1 cellular context compared by ENCODE assay signal in the genomic region with DNA sequence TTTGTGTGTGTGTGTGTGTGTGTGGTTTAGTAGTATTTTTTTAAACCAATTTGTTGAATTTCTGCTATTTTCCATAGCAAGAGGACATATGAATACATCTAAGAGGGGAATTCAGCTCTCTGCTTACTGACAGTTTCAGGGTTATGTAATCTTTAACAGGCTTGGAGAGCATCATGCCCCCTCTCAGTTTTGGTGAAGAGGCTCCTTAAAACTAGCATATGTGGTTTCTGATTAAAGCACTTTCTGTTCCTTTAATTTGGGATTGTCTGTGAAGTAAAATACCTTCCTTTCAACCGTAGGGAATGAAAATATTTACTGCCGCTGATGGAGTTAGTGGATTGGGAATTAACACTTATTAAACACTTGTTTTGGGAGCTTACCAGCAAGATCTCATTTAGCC.
TF ChIP-seq lines count a peak whose summit lies in the region.

No MANE protein-coding gene starts in this region.

TF ChIP-seq in GM23338, 12 proteins besides CTCF, POLR2A, EP300 and RAD21 (continued from another document):
- no peak for TF ChIP-seq ZNF462 (CRISPR knock-in tag; IDR thresholded peaks at IDR 0.05)
- TF ChIP-seq EZH2 (IDR thresholded peaks at IDR 0.05; ENCODE audit: low read depth, unreplicated experiment) = no peak
- no peak for TF ChIP-seq CREB1 (CRISPR knock-in tag; IDR thresholded peaks at IDR 0.05; ENCODE audit: low read depth)
- no peak for TF ChIP-seq ETS1 (IDR thresholded peaks at IDR 0.05)
- no peak for TF ChIP-seq STAT1 (IDR thresholded peaks at IDR 0.05; ENCODE audit: unreplicated experiment)
- no peak for TF ChIP-seq ZNF114 (CRISPR knock-in tag; IDR thresholded peaks at IDR 0.05)
- no peak for TF ChIP-seq JUNB (IDR thresholded peaks at IDR 0.05; ENCODE audit: unreplicated experiment)
- TF ChIP-seq, protein P1, sequence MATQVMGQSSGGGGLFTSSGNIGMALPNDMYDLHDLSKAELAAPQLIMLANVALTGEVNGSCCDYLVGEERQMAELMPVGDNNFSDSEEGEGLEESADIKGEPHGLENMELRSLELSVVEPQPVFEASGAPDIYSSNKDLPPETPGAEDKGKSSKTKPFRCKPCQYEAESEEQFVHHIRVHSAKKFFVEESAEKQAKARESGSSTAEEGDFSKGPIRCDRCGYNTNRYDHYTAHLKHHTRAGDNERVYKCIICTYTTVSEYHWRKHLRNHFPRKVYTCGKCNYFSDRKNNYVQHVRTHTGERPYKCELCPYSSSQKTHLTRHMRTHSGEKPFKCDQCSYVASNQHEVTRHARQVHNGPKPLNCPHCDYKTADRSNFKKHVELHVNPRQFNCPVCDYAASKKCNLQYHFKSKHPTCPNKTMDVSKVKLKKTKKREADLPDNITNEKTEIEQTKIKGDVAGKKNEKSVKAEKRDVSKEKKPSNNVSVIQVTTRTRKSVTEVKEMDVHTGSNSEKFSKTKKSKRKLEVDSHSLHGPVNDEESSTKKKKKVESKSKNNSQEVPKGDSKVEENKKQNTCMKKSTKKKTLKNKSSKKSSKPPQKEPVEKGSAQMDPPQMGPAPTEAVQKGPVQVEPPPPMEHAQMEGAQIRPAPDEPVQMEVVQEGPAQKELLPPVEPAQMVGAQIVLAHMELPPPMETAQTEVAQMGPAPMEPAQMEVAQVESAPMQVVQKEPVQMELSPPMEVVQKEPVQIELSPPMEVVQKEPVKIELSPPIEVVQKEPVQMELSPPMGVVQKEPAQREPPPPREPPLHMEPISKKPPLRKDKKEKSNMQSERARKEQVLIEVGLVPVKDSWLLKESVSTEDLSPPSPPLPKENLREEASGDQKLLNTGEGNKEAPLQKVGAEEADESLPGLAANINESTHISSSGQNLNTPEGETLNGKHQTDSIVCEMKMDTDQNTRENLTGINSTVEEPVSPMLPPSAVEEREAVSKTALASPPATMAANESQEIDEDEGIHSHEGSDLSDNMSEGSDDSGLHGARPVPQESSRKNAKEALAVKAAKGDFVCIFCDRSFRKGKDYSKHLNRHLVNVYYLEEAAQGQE (IDR thresholded peaks at IDR 0.05; ENCODE audit: unreplicated experiment) = no peak
- no peak for TF ChIP-seq ZNF331 (CRISPR knock-in tag; IDR thresholded peaks at IDR 0.05; ENCODE audit: low read depth)
